9 cellular contexts compared by ENCODE assay signal in the genomic region with DNA sequence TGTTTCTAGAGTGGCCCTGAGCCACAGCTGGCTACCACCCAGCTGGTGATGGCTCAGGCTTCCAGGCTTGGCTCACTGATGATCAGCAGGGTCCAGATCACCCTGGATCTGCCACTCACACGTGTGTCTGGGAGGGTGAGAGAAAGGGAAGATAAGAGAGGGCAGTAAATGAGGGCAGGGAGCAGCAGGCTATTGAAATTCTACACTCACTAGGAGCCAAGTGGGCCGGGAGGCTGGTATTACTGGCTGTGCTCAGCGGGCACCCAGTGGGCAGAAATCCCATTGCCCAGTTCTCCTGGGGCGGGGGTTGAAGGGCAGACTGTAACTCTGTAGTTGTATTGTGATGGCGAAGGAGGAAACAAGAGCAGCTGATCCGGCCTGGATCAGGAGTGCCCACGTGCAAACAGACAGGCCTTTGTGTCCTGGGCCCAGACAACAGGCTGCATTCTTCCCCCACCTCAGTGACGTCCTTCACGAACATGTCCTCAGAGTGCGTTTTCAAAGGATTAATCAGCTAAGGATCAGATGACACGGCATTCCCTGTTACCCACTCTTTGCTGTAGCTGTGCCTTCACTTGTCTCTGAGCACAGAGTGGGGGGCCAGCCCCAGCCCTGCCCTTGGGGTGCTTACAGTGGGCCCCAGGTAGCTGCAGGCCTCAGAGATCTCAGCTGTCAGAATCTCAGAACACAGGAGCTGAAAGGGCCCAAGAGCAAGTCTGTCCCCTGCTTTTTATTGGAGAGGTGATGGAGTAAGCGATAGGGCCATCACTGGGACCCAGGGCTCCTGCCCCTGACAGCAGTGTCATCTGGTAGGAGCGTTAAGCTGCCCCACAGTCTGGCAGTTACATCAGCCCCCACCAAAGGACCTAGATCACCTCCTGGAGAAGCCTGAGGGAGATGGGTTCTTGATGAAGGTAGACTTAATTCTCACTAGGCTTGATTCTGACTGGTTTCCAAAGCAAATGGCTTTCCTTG.
DNase-seq lines count a peak whose midpoint lies in the region; ATAC-seq and TF ChIP-seq lines count a peak whose summit lies in the region.
"Had no signal": no experiment of that assay in that cellular context is flagged by ENCODE, and none has a peak within 500 bp of the region (broad histone marks: within the 10 kb centered on the region; RNA-seq: fewer than 3 reads in every experiment).

No MANE protein-coding gene starts in this region.

- H3K36me3 ChIP-seq in right lobe of liver = no peaks in the 10 kb centered on the region

- peak; percentile 81 to 96 (median 86) for ATAC-seq in right lobe of liver
- ATAC-seq: GM12878 had no signal

- H3K4me1 ChIP-seq in right lobe of liver = peaks cover 0 to 5% (median 0%) of the 10 kb centered on the region in 4 donors

- CTCF ChIA-PET in HEK293T (lab: Yijun Ruan, JAX) = no interaction called here

- H3K27ac ChIP-seq in right lobe of liver = peak overlapping the region in 1 of 3 donors; percentile 41

- DNase-seq in NCI-H2107 treated with DMSO at 0.1 percent for 48 hours (lab: John Stamatoyannopoulos, UW; ENCODE audit: unreplicated experiment) = peak; percentile 92
- DNase-seq in choroid plexus epithelial cell (ENCODE audit: low read depth) = peak; percentile 34
- peak in 2 of 3 donors; percentile 85 to 91 for DNase-seq in right lobe of liver
- peak; percentile 97 for DNase-seq in superior temporal gyrus (ENCODE audit: extremely low spot score)
- DNase-seq in NCI-H2081 treated with DMSO at 0.1 percent for 48 hours (lab: John Stamatoyannopoulos, UW) = no peak
- DNase-seq in stimulated activated CD4-positive, alpha-beta T cell treated with anti-CD3 and anti-CD28 coated beads, Interleukin-12 subunit alpha, Interleukin-12 subunit beta, amount 100 ng/mL, for 4 hours = no peak
- no peak for DNase-seq in HEK293T (ENCODE audit: extremely low spot score)
- DNase-seq: NCI-H2171 treated with DMSO at 0.1 percent for 48 hours had no signal

- no peaks in the 10 kb centered on the region for H3K27me3 ChIP-seq in right lobe of liver

- POLR2A ChIA-PET in HEK293T (lab: Yijun Ruan, JAX) = interaction anchor here (1.0 kb wide), 1 partner anchor 15 kb away, joined by 5 read pairs; no protein-coding TSS in a partner anchor

- H3K9me3 ChIP-seq in right lobe of liver = no peaks in the 10 kb centered on the region

- TF ChIP-seq CTCF in choroid plexus epithelial cell (conservative IDR thresholded peaks at IDR 0.05; ENCODE audit: low read depth, low read length) (no peak), right lobe of liver (IDR thresholded peaks at IDR 0.05) (no peak)

- no peak for TF ChIP-seq POLR2A in right lobe of liver (IDR thresholded peaks at IDR 0.05)

- no peak overlapping the region for H3K4me3 ChIP-seq in choroid plexus epithelial cell (ENCODE audit: low read depth, low read length)
- no peak overlapping the region for H3K4me3 ChIP-seq in right lobe of liver
- H3K4me3 ChIP-seq: GM12878 had no signal

- WGBS in right lobe of liver (ENCODE audit: insufficient coverage, low coverage, low lambda C conversion rate, missing lambda C conversion rate) = 8% methylated on average over 2 of the region's 13 CpGs

- intact Hi-C loops in right lobe of liver (cut with DNase I) = no loop called here

TF ChIP-seq in HEK293T, 16 proteins besides CTCF, POLR2A, EP300 and RAD21:
- no peak for TF ChIP-seq ZNF384 (IDR thresholded peaks at IDR 0.05)

Comparison
In these comparisons a context has a peak if more than half of its experiments do, and no peak if none do; other contexts are left out.
1. DNase-seq: peak in NCI-H2107 treated with DMSO at 0.1 percent for 48 hours (single experiment), choroid plexus epithelial cell (single experiment), right lobe of liver (2 of 3) and superior temporal gyrus (single experiment); none in NCI-H2081 treated with DMSO at 0.1 percent for 48 hours (single experiment), stimulated activated CD4-positive, alpha-beta T cell treated with anti-CD3 and anti-CD28 coated beads, Interleukin-12 subunit alpha, Interleukin-12 subunit beta, amount 100 ng/mL, for 4 hours (single experiment) and HEK293T (single experiment).